Comparison of ENCODE assay signal across 1 cellular context in the genomic region with DNA sequence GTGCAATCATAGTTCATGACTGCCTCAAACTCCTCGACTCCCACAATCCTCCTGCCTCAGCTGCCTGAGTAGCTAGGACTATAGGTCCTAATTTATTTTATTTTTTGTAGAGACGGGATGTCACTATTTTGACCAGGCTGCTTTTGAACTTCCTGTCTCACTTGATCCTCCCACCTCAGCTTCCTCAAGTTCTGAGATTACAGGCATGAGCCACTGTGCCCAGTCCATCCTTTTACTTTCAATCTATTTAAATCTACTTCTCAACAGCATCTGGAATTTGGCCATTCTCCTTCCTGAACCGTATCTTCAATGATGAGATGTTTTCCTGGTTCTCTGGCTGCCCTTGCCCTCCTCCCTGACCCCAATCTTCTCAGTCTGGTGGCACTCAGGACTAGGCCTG.
TF ChIP-seq lines count a peak whose summit lies in the region.

No MANE protein-coding gene starts in this region.

TF ChIP-seq in HepG2, 621 proteins besides CTCF, POLR2A, EP300 and RAD21:
- TF ChIP-seq ZBTB42 (CRISPR knock-in tag; IDR thresholded peaks at IDR 0.05) (no peak), ZNF569 (CRISPR knock-in tag; IDR thresholded peaks at IDR 0.05; ENCODE audit: borderline replicate concordance) (no peak), ZNF143 (CRISPR knock-in tag; IDR thresholded peaks at IDR 0.05) (no peak), SIX1 (CRISPR knock-in tag; IDR thresholded peaks at IDR 0.05; ENCODE audit: borderline replicate concordance) (no peak), ZSCAN22 (CRISPR knock-in tag; IDR thresholded peaks at IDR 0.05) (no peak), ZEB1 (IDR thresholded peaks at IDR 0.05; ENCODE audit: insufficient replicate concordance, low read depth) (no peak), HOXA5 (CRISPR knock-in tag; IDR thresholded peaks at IDR 0.05) (no peak), TSC22D2 (CRISPR knock-in tag; IDR thresholded peaks at IDR 0.05; ENCODE audit: borderline replicate concordance) (no peak), KMT2A (CRISPR knock-in tag; IDR thresholded peaks at IDR 0.05) (no peak), ZNF629 (CRISPR knock-in tag; conservative IDR thresholded peaks at IDR 0.05) (no peak), ZNF263 (CRISPR knock-in tag; IDR thresholded peaks at IDR 0.05) (no peak), ZNF296 (CRISPR knock-in tag; conservative IDR thresholded peaks at IDR 0.05) (no peak), MAFG (CRISPR knock-in tag; IDR thresholded peaks at IDR 0.05) (no peak), HOXD1 (CRISPR knock-in tag; IDR thresholded peaks at IDR 0.05) (no peak), BCL6 (CRISPR knock-in tag; IDR thresholded peaks at IDR 0.05) (no peak), MXI1 (IDR thresholded peaks at IDR 0.05; ENCODE audit: borderline replicate concordance, low read depth, low read length) (no peak)
- TF ChIP-seq, protein P1, sequence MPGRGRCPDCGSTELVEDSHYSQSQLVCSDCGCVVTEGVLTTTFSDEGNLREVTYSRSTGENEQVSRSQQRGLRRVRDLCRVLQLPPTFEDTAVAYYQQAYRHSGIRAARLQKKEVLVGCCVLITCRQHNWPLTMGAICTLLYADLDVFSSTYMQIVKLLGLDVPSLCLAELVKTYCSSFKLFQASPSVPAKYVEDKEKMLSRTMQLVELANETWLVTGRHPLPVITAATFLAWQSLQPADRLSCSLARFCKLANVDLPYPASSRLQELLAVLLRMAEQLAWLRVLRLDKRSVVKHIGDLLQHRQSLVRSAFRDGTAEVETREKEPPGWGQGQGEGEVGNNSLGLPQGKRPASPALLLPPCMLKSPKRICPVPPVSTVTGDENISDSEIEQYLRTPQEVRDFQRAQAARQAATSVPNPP (CRISPR knock-in tag; IDR thresholded peaks at IDR 0.05), result no peak
- TF ChIP-seq, protein P2, sequence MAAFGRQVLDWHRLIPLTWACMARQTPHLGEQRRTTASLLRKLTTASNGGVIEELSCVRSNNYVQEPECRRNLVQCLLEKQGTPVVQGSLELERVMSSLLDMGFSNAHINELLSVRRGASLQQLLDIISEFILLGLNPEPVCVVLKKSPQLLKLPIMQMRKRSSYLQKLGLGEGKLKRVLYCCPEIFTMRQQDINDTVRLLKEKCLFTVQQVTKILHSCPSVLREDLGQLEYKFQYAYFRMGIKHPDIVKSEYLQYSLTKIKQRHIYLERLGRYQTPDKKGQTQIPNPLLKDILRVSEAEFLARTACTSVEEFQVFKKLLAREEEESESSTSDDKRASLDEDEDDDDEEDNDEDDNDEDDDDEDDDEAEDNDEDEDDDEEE (CRISPR knock-in tag; IDR thresholded peaks at IDR 0.05), result no peak
TF ChIP-seq in HepG2: peak in this region for 0.
